ENCODE assay signal across 5 cellular contexts in genomic region chr2:96084858-96085518, GRCh38. TPM values are rescaled to one million over a fixed set of nuclear protein-coding genes. Genes with fewer than 3 reads are reported as not detected.
"Had no signal": no experiment of that assay in that cellular context is flagged by ENCODE, and none has a peak within 500 bp of the region (broad histone marks: within the 10 kb centered on the region; RNA-seq: fewer than 3 reads in every experiment).

No MANE protein-coding gene starts in this region.

RNA-seq across cellular contexts. Expression of gene ADRA2B, which starts 31.4 kb away (rescaled TPM):
- total RNA-seq: LHCN-M2, M059J, PC-3, SK-MEL-5 had no signal

RNA-seq across cellular contexts. Expression of gene GPAT2, which starts 50.3 kb away (rescaled TPM):
- total RNA-seq: LHCN-M2, M059J, PC-3, SK-MEL-5 had no signal

RNA-seq across cellular contexts. Expression of gene ASTL, which starts 53.3 kb away (rescaled TPM):
- total RNA-seq: adrenal gland, LHCN-M2, PC-3, SK-MEL-5 had no signal
